In the genomic region with DNA sequence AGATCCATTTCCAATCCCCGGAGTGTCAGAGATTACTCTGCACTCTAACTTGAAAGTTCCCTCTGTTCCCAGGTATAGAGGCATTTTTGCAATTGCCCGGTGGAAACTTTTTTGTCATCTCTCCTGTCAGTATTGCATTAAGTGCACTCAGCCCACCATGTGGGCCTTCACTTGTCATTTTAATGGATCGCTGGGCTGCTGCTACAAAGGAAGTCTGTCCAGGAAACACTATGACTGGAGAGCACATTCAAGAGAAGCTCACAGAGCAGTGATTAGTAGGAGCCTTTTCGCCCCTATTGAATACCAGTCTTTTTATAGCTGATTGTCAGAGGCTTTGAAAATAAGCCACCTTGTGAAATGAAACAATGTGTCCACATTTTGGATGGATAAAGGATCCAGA, we compare ENCODE assay signal across 1 cellular context.
TF ChIP-seq lines count a peak whose summit lies in the region.

No MANE protein-coding gene starts in this region.

TF ChIP-seq in WTC11, 78 proteins besides CTCF, POLR2A, EP300 and RAD21 (continued from another document):
- TF ChIP-seq, protein P1, sequence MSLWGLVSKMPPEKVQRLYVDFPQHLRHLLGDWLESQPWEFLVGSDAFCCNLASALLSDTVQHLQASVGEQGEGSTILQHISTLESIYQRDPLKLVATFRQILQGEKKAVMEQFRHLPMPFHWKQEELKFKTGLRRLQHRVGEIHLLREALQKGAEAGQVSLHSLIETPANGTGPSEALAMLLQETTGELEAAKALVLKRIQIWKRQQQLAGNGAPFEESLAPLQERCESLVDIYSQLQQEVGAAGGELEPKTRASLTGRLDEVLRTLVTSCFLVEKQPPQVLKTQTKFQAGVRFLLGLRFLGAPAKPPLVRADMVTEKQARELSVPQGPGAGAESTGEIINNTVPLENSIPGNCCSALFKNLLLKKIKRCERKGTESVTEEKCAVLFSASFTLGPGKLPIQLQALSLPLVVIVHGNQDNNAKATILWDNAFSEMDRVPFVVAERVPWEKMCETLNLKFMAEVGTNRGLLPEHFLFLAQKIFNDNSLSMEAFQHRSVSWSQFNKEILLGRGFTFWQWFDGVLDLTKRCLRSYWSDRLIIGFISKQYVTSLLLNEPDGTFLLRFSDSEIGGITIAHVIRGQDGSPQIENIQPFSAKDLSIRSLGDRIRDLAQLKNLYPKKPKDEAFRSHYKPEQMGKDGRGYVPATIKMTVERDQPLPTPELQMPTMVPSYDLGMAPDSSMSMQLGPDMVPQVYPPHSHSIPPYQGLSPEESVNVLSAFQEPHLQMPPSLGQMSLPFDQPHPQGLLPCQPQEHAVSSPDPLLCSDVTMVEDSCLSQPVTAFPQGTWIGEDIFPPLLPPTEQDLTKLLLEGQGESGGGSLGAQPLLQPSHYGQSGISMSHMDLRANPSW (CRISPR knock-in tag; conservative IDR thresholded peaks at IDR 0.05; ENCODE audit: low read depth), result no peak
- TF ChIP-seq, protein P2, sequence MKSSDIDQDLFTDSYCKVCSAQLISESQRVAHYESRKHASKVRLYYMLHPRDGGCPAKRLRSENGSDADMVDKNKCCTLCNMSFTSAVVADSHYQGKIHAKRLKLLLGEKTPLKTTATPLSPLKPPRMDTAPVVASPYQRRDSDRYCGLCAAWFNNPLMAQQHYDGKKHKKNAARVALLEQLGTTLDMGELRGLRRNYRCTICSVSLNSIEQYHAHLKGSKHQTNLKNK (CRISPR knock-in tag; IDR thresholded peaks at IDR 0.05), result no peak
- TF ChIP-seq, protein P3, sequence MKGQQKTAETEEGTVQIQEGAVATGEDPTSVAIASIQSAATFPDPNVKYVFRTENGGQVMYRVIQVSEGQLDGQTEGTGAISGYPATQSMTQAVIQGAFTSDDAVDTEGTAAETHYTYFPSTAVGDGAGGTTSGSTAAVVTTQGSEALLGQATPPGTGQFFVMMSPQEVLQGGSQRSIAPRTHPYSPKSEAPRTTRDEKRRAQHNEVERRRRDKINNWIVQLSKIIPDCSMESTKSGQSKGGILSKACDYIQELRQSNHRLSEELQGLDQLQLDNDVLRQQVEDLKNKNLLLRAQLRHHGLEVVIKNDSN (CRISPR knock-in tag; IDR thresholded peaks at IDR 0.05), result no peak
- TF ChIP-seq ZNF219 (CRISPR knock-in tag; IDR thresholded peaks at IDR 0.05; ENCODE audit: borderline replicate concordance) (no peak), ESRRA (CRISPR knock-in tag; IDR thresholded peaks at IDR 0.05; ENCODE audit: borderline replicate concordance) (no peak), CREM (CRISPR knock-in tag; IDR thresholded peaks at IDR 0.05) (no peak)
- TF ChIP-seq, protein P4, sequence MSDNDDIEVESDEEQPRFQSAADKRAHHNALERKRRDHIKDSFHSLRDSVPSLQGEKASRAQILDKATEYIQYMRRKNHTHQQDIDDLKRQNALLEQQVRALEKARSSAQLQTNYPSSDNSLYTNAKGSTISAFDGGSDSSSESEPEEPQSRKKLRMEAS (CRISPR knock-in tag; IDR thresholded peaks at IDR 0.05), result no peak
